ENCODE assay signal across 8 cellular contexts in genomic region chr15:31325976-31326728, GRCh38. TPM values are rescaled to one million over a fixed set of nuclear protein-coding genes. Genes with fewer than 3 reads are reported as not detected.
DNase-seq lines count a peak whose midpoint lies in the region; ATAC-seq lines count a peak whose summit lies in the region.

No MANE protein-coding gene starts in this region.

- ATAC-seq in GM19328 (IDR thresholded peaks at IDR 0.05; ENCODE audit: unreplicated experiment) (peak; percentile 61), HG03460 (IDR thresholded peaks at IDR 0.05; ENCODE audit: unreplicated experiment) (peak; percentile 53), left lobe of liver (peak; percentile 77)

- DNase-seq in C1 segment of cervical spinal cord (lab: John Stamatoyannopoulos, UW): peak; percentile 91 to 100 (median 97)
- DNase-seq in NCI-H526 (lab: John Stamatoyannopoulos, UW): peak; percentile 72 to 98
- DNase-seq in activated CD4-positive, alpha-beta T cell treated with anti-CD3 and anti-CD28 coated beads, Interleukin-2, amount 50 U/mL, for 24 hours (ENCODE audit: low read depth in 1 of 2, low spot score in 1 of 2): peak; percentile 99 to 100
- DNase-seq in dedifferentiated amniotic fluid mesenchymal stem cell (ENCODE audit: extremely low spot score): peak; percentile 95
- peak; percentile 100 for DNase-seq in left lobe of liver (ENCODE audit: low spot score)
- DNase-seq in stimulated activated CD4-positive, alpha-beta T cell treated with anti-CD3 and anti-CD28 coated beads, Interleukin-1b, Interleukin-23, amount 100 ng/mL, for 48 hours: peak; percentile 99

RNA-seq across cellular contexts. Expression of gene KLF13, which starts 0.5 kb away (rescaled TPM):
- total RNA-seq in left lobe of liver: 91.9 TPM

Comparison
In these comparisons a context has a peak if more than half of its experiments do, and no peak if none do; other contexts are left out.
1. Peak in every context shown above with its lines: DNase-seq and ATAC-seq.